8 cellular contexts compared by ENCODE assay signal in genomic region chr9:15509931-15510788, GRCh38. TPM values are rescaled to one million over a fixed set of nuclear protein-coding genes. Genes with fewer than 3 reads are reported as not detected.
DNase-seq lines count a peak whose midpoint lies in the region; ATAC-seq and TF ChIP-seq lines count a peak whose summit lies in the region.

No MANE protein-coding gene starts in this region.

- H3K14ac ChIP-seq in neuronal stem cell (ENCODE audit: low read length) = peak overlapping the region; percentile 83

- H3K36me3 ChIP-seq in NT2/D1 (ENCODE audit: insufficient read depth, insufficient read length, low read length) = peaks cover 43% of the 10 kb centered on the region
- peaks cover 8 to 47% of the 10 kb centered on the region in 2 donors for H3K36me3 ChIP-seq in neuronal stem cell (replicated peaks in 1 of 2; ENCODE audit: control insufficient read depth in 2 of 2, insufficient read depth in 2 of 2, low read length in 2 of 2)

- H3K18ac ChIP-seq in neuronal stem cell (ENCODE audit: low read length) = peak overlapping the region; percentile 97

- peak overlapping the region; percentile 99 for H3K23ac ChIP-seq in neuronal stem cell (ENCODE audit: low read depth, low read length, poor library complexity)

- H3K4me1 ChIP-seq in NT2/D1 (ENCODE audit: insufficient read depth, insufficient read length) (no peaks in the 10 kb centered on the region), neuronal stem cell (ENCODE audit: control insufficient read depth in 2 of 2, insufficient read depth in 1 of 2, low read depth in 1 of 2, low read length in 2 of 2) (peaks cover 4 to 19% of the 10 kb centered on the region in 2 donors)

- no peaks in the 10 kb centered on the region for H3K9me3 ChIP-seq in NT2/D1 (ENCODE audit: insufficient read depth, low read length)
- H3K9me3 ChIP-seq in neuronal stem cell (replicated peaks in 1 of 2; ENCODE audit: control insufficient read depth in 2 of 2, insufficient read depth in 1 of 2, low read depth in 1 of 2, low read length in 2 of 2) = no peaks in the 10 kb centered on the region

- ATAC-seq in HG02973 (IDR thresholded peaks at IDR 0.05; ENCODE audit: unreplicated experiment) = peak; percentile 30

- DNase-seq in NCI-H2171 (lab: John Stamatoyannopoulos, UW) (peak; percentile 8), NCI-H2171 treated with DMSO at 0.1 percent for 48 hours (lab: John Stamatoyannopoulos, UW) (no peak), NT2/D1 (ENCODE audit: low read depth, low spot score) (peak; percentile 30), fibroblast of pulmonary artery (ENCODE audit: low read depth) (peak; percentile 17), neuronal stem cell (ENCODE audit: low spot score) (peak; percentile 51), substantia nigra (lab: John Stamatoyannopoulos, UW) (peak in 40 of 49 donors; percentile 10 to 84 (median 45))
- peak; percentile 34 to 58 for DNase-seq in activated T-helper 1 cell treated with anti-CD3 and anti-CD28 coated beads, Interleukin-2, amount 50 U/mL, for 16 hours (ENCODE audit: low read depth in 1 of 2, low spot score in 1 of 2)

- peaks cover 1% of the 10 kb centered on the region for H3K79me1 ChIP-seq in neuronal stem cell (ENCODE audit: low read depth, low read length)

- no peak overlapping the region for H2BK15ac ChIP-seq in neuronal stem cell (ENCODE audit: low read length)

- H3K4me2 ChIP-seq in neuronal stem cell (ENCODE audit: insufficient read depth, low read length, poor library complexity, severe bottlenecking) = peak overlapping the region; percentile 44

- H3K27ac ChIP-seq in neuronal stem cell (replicated peaks; ENCODE audit: low read length) = peak overlapping the region; percentile 91
- peak overlapping the region; percentile 96 for H3K27ac ChIP-seq in substantia nigra (ENCODE audit: low read depth, low read length, poor library complexity, severe bottlenecking)

- no peak overlapping the region for H4K91ac ChIP-seq in neuronal stem cell (ENCODE audit: low read depth, low read length, poor library complexity)

- no CpG with 5 or more reads among the region's 76 CpGs for WGBS in neuronal stem cell (ENCODE audit: extremely low coverage in 2 of 2, insufficient read length in 2 of 2, insufficient replicate concordance in 1 of 2), 2 donors

- peak overlapping the region; percentile 98 for H2AK5ac ChIP-seq in neuronal stem cell (ENCODE audit: low read depth, low read length)

- H3K9ac ChIP-seq in NT2/D1 (ENCODE audit: insufficient read length, low read depth) = peak overlapping the region; percentile 94
- peak overlapping the region; percentile 98 for H3K9ac ChIP-seq in neuronal stem cell (ENCODE audit: low read depth, low read length, poor library complexity)

- H3K4me3 ChIP-seq in NT2/D1 (ENCODE audit: insufficient read length, low read depth) (peak overlapping the region; percentile 83), fibroblast of pulmonary artery (replicated peaks; ENCODE audit: low read depth, low read length) (peak overlapping the region; percentile 91), neuronal stem cell (ENCODE audit: low read length in 2 of 2) (peak overlapping the region; percentile 89 to 100)

- H2BK12ac ChIP-seq in neuronal stem cell (ENCODE audit: low read length) = no peak overlapping the region

- TF ChIP-seq CTCF in fibroblast of pulmonary artery (IDR thresholded peaks at IDR 0.05; ENCODE audit: low read length, missing control alignments) = no peak

- H3K27me3 ChIP-seq in NT2/D1 (ENCODE audit: insufficient read depth, insufficient read length) (peaks cover 4% of the 10 kb centered on the region), neuronal stem cell (ENCODE audit: control insufficient read depth in 3 of 3, insufficient read depth in 3 of 3, low read depth in 1 of 3, low read length in 3 of 3) (no peaks in the 10 kb centered on the region)

- peak overlapping the region; percentile 80 for H3K4ac ChIP-seq in neuronal stem cell (ENCODE audit: low read length)

- H2BK120ac ChIP-seq in neuronal stem cell (ENCODE audit: low read depth, low read length) = peak overlapping the region; percentile 38

- peak overlapping the region; percentile 26 for H4K8ac ChIP-seq in neuronal stem cell (ENCODE audit: low read depth, low read length)

- H2BK5ac ChIP-seq in neuronal stem cell (ENCODE audit: low read length) = peak overlapping the region; percentile 96

- H2AFZ ChIP-seq in neuronal stem cell (ENCODE audit: low read length) = peak overlapping the region; percentile 88

RNA-seq across cellular contexts. Expression of gene PSIP1, which starts 0.6 kb away (rescaled TPM):
- polyA plus RNA-seq in neuronal stem cell (2013, experiment 1 of 2) = 354 TPM
- 360 TPM for polyA plus RNA-seq in neuronal stem cell (2013, experiment 2 of 2)

RNA-seq across cellular contexts. Expression of gene CCDC171, which starts 42.7 kb away (rescaled TPM):
- 1.5 TPM for polyA plus RNA-seq in neuronal stem cell (2013, experiment 1 of 2)
- polyA plus RNA-seq in neuronal stem cell (2013, experiment 2 of 2) = 1.2 TPM
